9 cellular contexts compared by ENCODE assay signal in the genomic region with DNA sequence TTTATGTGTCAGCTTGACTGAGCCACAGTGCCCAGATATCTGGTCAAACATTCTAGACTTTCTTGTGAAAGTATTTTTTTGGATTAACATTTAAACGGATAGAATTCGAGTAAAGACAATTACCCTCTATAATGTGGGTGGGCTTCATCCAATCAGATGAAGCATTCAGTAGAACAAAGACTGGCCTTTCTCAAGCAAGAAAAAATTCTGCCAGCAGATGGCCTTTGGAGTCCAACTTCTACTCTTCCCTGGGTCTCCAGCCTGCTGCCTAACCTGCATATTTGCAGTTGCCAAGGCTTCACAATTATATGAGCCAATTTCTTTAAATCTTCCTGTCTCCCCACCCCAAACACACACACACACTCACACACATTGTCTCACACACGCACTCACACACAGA.
DNase-seq lines count a peak whose midpoint lies in the region; ATAC-seq and TF ChIP-seq lines count a peak whose summit lies in the region.
"Had no signal": no experiment of that assay in that cellular context is flagged by ENCODE, and none has a peak within 500 bp of the region (broad histone marks: within the 10 kb centered on the region; RNA-seq: fewer than 3 reads in every experiment).

No MANE protein-coding gene starts in this region.

- H3K9ac ChIP-seq in PC-3 (ENCODE audit: low read length) = no peak overlapping the region

- CTCF ChIA-PET in PC-3 (lab: Charles Lee) = no interaction called here

- no peaks in the 10 kb centered on the region for H3K79me2 ChIP-seq in PC-3 (ENCODE audit: low read length)

- POLR2A ChIA-PET in PC-3 (lab: Charles Lee; ENCODE audit: unreplicated experiment) = no interaction called here

- DNase-seq in Daoy (ENCODE audit: low read depth) (peak; percentile 15), HS-5 (ENCODE audit: low read depth) (peak; percentile 9), PC-3 (peak; percentile 64), iPS-NIHi11 (ENCODE audit: low spot score) (peak; percentile 36), G401 (ENCODE audit: low spot score) (no peak), T-helper 1 cell (no peak), 8988T (no peak)
- DNase-seq: dorsolateral prefrontal cortex had no signal

- no peak overlapping the region for H3K27ac ChIP-seq in PC-3 (ENCODE audit: low read length)
- H3K27ac ChIP-seq: dorsolateral prefrontal cortex had no signal

- H3K4me3 ChIP-seq in PC-3 (ENCODE audit: low read length) = no peak overlapping the region
- H3K4me3 ChIP-seq: dorsolateral prefrontal cortex had no signal

- H3K4me2 ChIP-seq in PC-3 (ENCODE audit: low read length) = no peak overlapping the region

- intact Hi-C loops in PC-3 (cut with micrococcal nuclease) = no loop called here

- in situ Hi-C loops in G401 (cut with HindIII; ENCODE audit: low sequenced_read_pairs) = no loop called here

- no peaks in the 10 kb centered on the region for H3K4me1 ChIP-seq in PC-3 (ENCODE audit: insufficient read depth, low read length)

- peak; percentile 57 for TF ChIP-seq CTCF in PC-3 (conservative IDR thresholded peaks at IDR 0.05; ENCODE audit: low read depth, low read length)

- no peak overlapping the region for H2AFZ ChIP-seq in PC-3 (ENCODE audit: low read length)

- no peaks in the 10 kb centered on the region for H3K36me3 ChIP-seq in PC-3 (ENCODE audit: low read depth, low read length)

- ATAC-seq in PC-3 (peak; percentile 49; the same call in 1 of the 2 replicates), GM19395 (IDR thresholded peaks at IDR 0.05; ENCODE audit: unreplicated experiment) (no peak)

- no peaks in the 10 kb centered on the region for H3K9me2 ChIP-seq in PC-3 (replicated peaks; ENCODE audit: low read length)

- H3K9me3 ChIP-seq in PC-3 (ENCODE audit: low read length) = peaks cover 9% of the 10 kb centered on the region; the same call in 1 of the 2 replicates

- BruUV-seq in PC-3 (replicated peaks; lab: Mats Ljungman, UMichigan) = no TSS peak

- H4K20me1 ChIP-seq in PC-3 (ENCODE audit: low read length) = no peaks in the 10 kb centered on the region

- H3F3A ChIP-seq in PC-3 (ENCODE audit: low read length, unreplicated experiment) = no peaks in the 10 kb centered on the region

- H3K27me3 ChIP-seq in PC-3 (ENCODE audit: low read length) = no peaks in the 10 kb centered on the region
- H3K27me3 ChIP-seq: dorsolateral prefrontal cortex had no signal

Comparison
In these comparisons a context has a peak if more than half of its experiments do, and no peak if none do; other contexts are left out.
1. DNase-seq: peak in Daoy (single experiment), HS-5 (single experiment), PC-3 (single experiment) and iPS-NIHi11 (single experiment); none in G401 (single experiment), T-helper 1 cell (0 of 5) and 8988T (single experiment).